ENCODE assay signal across 18 cellular contexts in the genomic region with DNA sequence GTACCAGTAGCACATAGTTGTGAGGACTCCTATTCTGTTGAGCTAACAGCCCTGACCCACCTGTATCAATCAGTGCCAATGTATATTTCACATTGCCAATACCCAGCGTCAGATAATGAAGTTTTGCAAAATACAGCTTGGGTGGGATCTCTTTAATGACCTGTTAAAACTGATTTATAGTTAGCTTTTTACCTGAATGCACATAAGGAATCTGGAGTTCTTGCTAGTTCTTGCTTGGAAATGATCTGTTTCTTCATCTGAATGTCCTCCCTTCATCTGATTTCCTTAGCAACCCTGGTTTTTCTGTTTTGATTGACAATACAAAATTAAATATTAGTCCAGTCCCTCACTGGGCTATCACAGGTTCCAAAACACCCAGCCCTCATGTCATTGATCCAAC.
"Had no signal": no experiment of that assay in that cellular context is flagged by ENCODE, and none has a peak within 500 bp of the region (broad histone marks: within the 10 kb centered on the region; RNA-seq: fewer than 3 reads in every experiment).

No MANE protein-coding gene starts in this region.

- DNase-seq: KBM-7, MV-4-11, NCI-H1048, NCI-H1105 treated with DMSO at 0.1 percent for 48 hours, NCI-H1417 treated with DMSO at 0.1 percent for 48 hours, NCI-H146, NCI-H1694 treated with DMSO at 0.1 percent for 48 hours, NCI-H1930, NCI-H2081, NCI-H2107, NCI-H2227 treated with DMSO at 0.1 percent for 48 hours, NCI-H524, NCI-H774, RPMI8226, SHP77 had no signal

- H3K27ac Mint-ChIP-seq: IgD-negative memory B cell had no signal

- ATAC-seq: HepG2, SK-N-SH treated with all-trans-retinoic acid at 6 μM for 48 hours had no signal

- H3K4me3 Mint-ChIP-seq: IgD-negative memory B cell had no signal

- H3K4me1 Mint-ChIP-seq: IgD-negative memory B cell had no signal

- H3K9me3 Mint-ChIP-seq: IgD-negative memory B cell had no signal

- H3K36me3 Mint-ChIP-seq: IgD-negative memory B cell had no signal
